Comparison of ENCODE assay signal across 7 cellular contexts in the genomic region with DNA sequence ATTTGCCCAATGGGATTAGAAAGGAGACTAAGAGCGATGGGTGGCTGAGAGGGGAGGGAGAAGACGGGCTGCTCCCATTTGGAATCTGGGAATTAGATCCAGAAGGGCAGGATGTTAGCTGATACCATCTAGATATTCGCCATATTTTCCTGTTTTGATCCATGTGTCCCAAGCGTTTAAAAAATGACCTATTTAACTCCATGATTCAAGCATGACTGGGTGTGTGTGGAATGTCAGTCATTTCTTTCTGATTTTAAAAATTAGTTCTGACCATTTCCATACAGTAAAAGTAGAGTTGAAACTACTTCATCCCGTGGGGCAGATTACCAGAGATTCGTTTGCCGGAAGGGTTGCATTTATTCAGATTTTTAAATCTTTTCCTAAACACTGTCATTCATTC. TPM values are rescaled to one million over a fixed set of nuclear protein-coding genes. Genes with fewer than 3 reads are reported as not detected.
"Had no signal": no experiment of that assay in that cellular context is flagged by ENCODE, and none has a peak within 500 bp of the region (broad histone marks: within the 10 kb centered on the region; RNA-seq: fewer than 3 reads in every experiment).

No MANE protein-coding gene starts in this region.

RNA-seq across cellular contexts. Expression of a gene that starts 0.6 kb away (rescaled TPM):
- total RNA-seq: activated CD4-positive, alpha-beta T cell treated with anti-CD3 and anti-CD28 coated beads, Interleukin-2, amount 10 ng/mL, durations not matched to agents 7 days and 5 days; activated CD8-positive, alpha-beta memory T cell treated with anti-CD3 and anti-CD28 coated beads, Interleukin-2, amount 10 ng/mL, durations not matched to agents 7 days and 5 days; activated CD8-positive, alpha-beta T cell treated with anti-CD3 and anti-CD28 coated beads for 36 hours; epithelial cell of proximal tubule; glomerular endothelial cell; left lobe of liver; osteocyte had no signal
